9 cellular contexts compared by ENCODE assay signal in the genomic region with DNA sequence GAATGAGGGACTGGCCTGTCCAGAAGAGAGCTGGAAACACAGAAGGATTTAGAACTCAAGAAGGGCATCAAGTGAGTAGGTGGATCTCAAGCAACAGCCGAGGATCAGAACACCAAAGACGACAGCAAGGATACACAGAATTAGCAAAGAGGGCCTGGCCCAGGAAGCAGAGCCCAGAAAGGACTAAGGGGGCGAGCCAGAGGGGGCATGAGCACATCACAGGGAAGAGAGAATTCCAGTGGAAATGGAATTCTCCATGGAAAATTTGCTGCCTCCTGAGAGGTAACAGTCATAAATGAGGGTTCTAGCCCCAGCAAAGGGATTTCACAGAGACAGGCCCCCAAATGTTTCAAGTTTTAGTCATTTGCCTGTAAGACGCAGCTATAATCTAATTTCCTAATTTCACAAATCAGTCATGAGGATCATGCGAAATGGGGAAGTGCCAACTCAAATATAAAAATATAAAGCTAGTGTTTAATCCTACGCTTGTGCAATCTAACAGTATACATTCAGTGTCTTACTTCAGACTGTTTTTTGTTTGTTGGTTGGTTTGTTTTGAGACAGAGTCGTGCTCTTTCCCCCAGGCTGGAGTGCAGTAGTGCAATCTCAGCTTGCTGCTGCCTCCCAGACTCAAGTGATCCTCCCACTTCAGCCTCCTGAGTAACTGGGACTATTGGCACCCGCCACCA.
DNase-seq lines count a peak whose midpoint lies in the region; ATAC-seq and TF ChIP-seq lines count a peak whose summit lies in the region.
"Had no signal": no experiment of that assay in that cellular context is flagged by ENCODE, and none has a peak within 500 bp of the region (broad histone marks: within the 10 kb centered on the region; RNA-seq: fewer than 3 reads in every experiment).

No MANE protein-coding gene starts in this region.

- H3K9me3 ChIP-seq in muscle layer of duodenum (ENCODE audit: control insufficient read depth in 1 of 2, low read length in 2 of 2) = no peaks in the 10 kb centered on the region

- peaks cover 11 to 34% of the 10 kb centered on the region in 2 donors for H3K4me1 ChIP-seq in muscle layer of duodenum (ENCODE audit: control insufficient read depth in 1 of 2, insufficient read depth in 2 of 2, low read length in 2 of 2)

- intact Hi-C loops in posterior cingulate gyrus (cut with DNase I) = no loop called here

- peak overlapping the region; percentile 7 for H3K27ac ChIP-seq in brain microvascular endothelial cell
- H3K27ac ChIP-seq in muscle layer of duodenum (ENCODE audit: low read length) = peak overlapping the region; percentile 82

- DNase-seq in CD1c-positive myeloid dendritic cell (ENCODE audit: extremely low spot score) (peak; percentile 92), NAMALWA (ENCODE audit: low spot score) (peak; percentile 49), brain microvascular endothelial cell (no peak), posterior cingulate gyrus (no peak), DMS153 treated with DMSO at 0.1 percent for 48 hours (lab: John Stamatoyannopoulos, UW; ENCODE audit: unreplicated experiment) (no peak), retina (no peak)
- DNase-seq: NCI-H1105 treated with DMSO at 0.1 percent for 48 hours had no signal

- H3K27me3 ChIP-seq in brain microvascular endothelial cell (replicated peaks) = no peaks in the 10 kb centered on the region
- H3K27me3 ChIP-seq in muscle layer of duodenum (ENCODE audit: low read depth, low read length) = no peaks in the 10 kb centered on the region

- H3K4me3 ChIP-seq in brain microvascular endothelial cell (ENCODE audit: low read depth, low read length) (no peak overlapping the region), muscle layer of duodenum (ENCODE audit: low read depth in 1 of 2, low read length in 2 of 2) (no peak overlapping the region)

- TF ChIP-seq CTCF in brain microvascular endothelial cell (IDR thresholded peaks at IDR 0.05; ENCODE audit: low read depth, low read length, missing control alignments) = no peak

- in situ Hi-C loops in brain microvascular endothelial cell (cut with HindIII; ENCODE audit: low pct_ligation_motif_present, low sequenced_read_pairs) = no loop called here

- H3K36me3 ChIP-seq in brain microvascular endothelial cell (replicated peaks) (no peaks in the 10 kb centered on the region), muscle layer of duodenum (ENCODE audit: control insufficient read depth in 1 of 2, insufficient read depth in 2 of 2, low read length in 2 of 2) (no peaks in the 10 kb centered on the region)

- ATAC-seq in HG03135 (IDR thresholded peaks at IDR 0.05; ENCODE audit: unreplicated experiment) = no peak

Comparison
In these comparisons a context has a peak if more than half of its experiments do, and no peak if none do; other contexts are left out.
1. DNase-seq: peak in CD1c-positive myeloid dendritic cell (single experiment) and NAMALWA (single experiment); none in brain microvascular endothelial cell (single experiment), posterior cingulate gyrus (0 of 10), DMS153 treated with DMSO at 0.1 percent for 48 hours (single experiment) and retina (single experiment).